Comparison of ENCODE assay signal across 12 cellular contexts in genomic region chr13:31733709-31734108, GRCh38. TPM values are rescaled to one million over a fixed set of nuclear protein-coding genes. Genes with fewer than 3 reads are reported as not detected.
"Had no signal": no experiment of that assay in that cellular context is flagged by ENCODE, and none has a peak within 500 bp of the region (broad histone marks: within the 10 kb centered on the region; RNA-seq: fewer than 3 reads in every experiment).

No MANE protein-coding gene starts in this region.

- H2AFZ ChIP-seq: GM23248 had no signal

- H3K4me3 ChIP-seq: GM23248 had no signal

- H3K27ac ChIP-seq: GM23248, HL-60, KMS-11 had no signal

- H3K4me2 ChIP-seq: KMS-11 had no signal

- DNase-seq: GM23248, GOT3, H7, HCEC 1CT, HFFc6, KBM-7 had no signal

RNA-seq across cellular contexts. Expression of gene RXFP2, which starts 5.6 kb away (rescaled TPM):
- total RNA-seq: GM23248, H4, H7, HepG2, HFFc6, HT1080 had no signal
- polyA plus RNA-seq: GM23248, HepG2, IgD-negative memory B cell had no signal
